ENCODE assay signal across 13 cellular contexts in genomic region chr3:123385981-123386380, GRCh38.
DNase-seq lines count a peak whose midpoint lies in the region; ATAC-seq, FAIRE-seq and TF ChIP-seq lines count a peak whose summit lies in the region.
"Had no signal": no experiment of that assay in that cellular context is flagged by ENCODE, and none has a peak within 500 bp of the region (broad histone marks: within the 10 kb centered on the region; RNA-seq: fewer than 3 reads in every experiment).

No MANE protein-coding gene starts in this region.

- H3K4me2 ChIP-seq in PC-9 (peak overlapping the region; percentile 84), MM.1S (ENCODE audit: low read depth, low read length) (no peak overlapping the region)

- H3K9me3 Mint-ChIP-seq in activated naive CD4-positive, alpha-beta T cell treated with anti-CD3 and anti-CD28 coated beads for 36 hours, result no peaks in the 10 kb centered on the region
- H3K9me3 Mint-ChIP-seq: central memory CD8-positive, alpha-beta T cell; stimulated activated naive CD8-positive, alpha-beta T cell treated with anti-CD3 and anti-CD28 coated beads, Interleukin-15, Interleukin-2, amounts not matched to agents 100 ng/mL and 50 ng/mL, for 24 hours had no signal

- H3K9me3 ChIP-seq in PC-9 (ENCODE audit: insufficient read depth, low read depth), result no peaks in the 10 kb centered on the region
- H3K9me3 ChIP-seq in pancreas, result no peaks in the 10 kb centered on the region
- no peaks in the 10 kb centered on the region for H3K9me3 ChIP-seq in MM.1S (replicated peaks; ENCODE audit: insufficient read depth, low read length)

- H3K36me3 ChIP-seq in PC-9 (ENCODE audit: low read depth) (no peaks in the 10 kb centered on the region), pancreas (no peaks in the 10 kb centered on the region), MM.1S (replicated peaks; ENCODE audit: insufficient read depth, low read length) (no peaks in the 10 kb centered on the region)

- H3K9me2 ChIP-seq in PC-9 (ENCODE audit: insufficient read depth), result no peaks in the 10 kb centered on the region
- no peaks in the 10 kb centered on the region for H3K9me2 ChIP-seq in MM.1S (replicated peaks; ENCODE audit: insufficient read depth, low read length)

- H3K27me3 Mint-ChIP-seq in activated naive CD4-positive, alpha-beta T cell treated with anti-CD3 and anti-CD28 coated beads for 36 hours (ENCODE audit: low read depth), result no peaks in the 10 kb centered on the region

- H3K4me3 ChIP-seq in PC-9 (peak overlapping the region; percentile 58), pancreas (no peak overlapping the region), MM.1S (ENCODE audit: low read length) (no peak overlapping the region)

- H4K20me1 ChIP-seq in PC-9 (ENCODE audit: insufficient read depth) (no peaks in the 10 kb centered on the region), MM.1S (ENCODE audit: insufficient read depth, low read length) (no peaks in the 10 kb centered on the region)

- H3F3A ChIP-seq in PC-9 (ENCODE audit: insufficient read depth, low read depth) (peaks cover 20% of the 10 kb centered on the region; the same call in 1 of the 2 replicates), MM.1S (ENCODE audit: insufficient read depth, low read length) (no peaks in the 10 kb centered on the region)

- whole genome bisulfite sequencing in pancreas, 2 donors, result 51 to 61% methylated on average over 8 of the region's 8 CpGs

- intact Hi-C loops in PC-9 (cut with micrococcal nuclease; ENCODE audit: unreplicated experiment) (no loop called here), pancreas (cut with DNase I) (no loop called here)
- intact Hi-C loops in activated naive CD4-positive, alpha-beta T cell treated with anti-CD3 and anti-CD28 coated beads for 36 hours (cut with micrococcal nuclease), result no loop called here

- DNase-seq in Caki2 (ENCODE audit: low read depth) (peak; percentile 35), PC-9 (peak; percentile 55 to 66), pancreas (peak in 2 of 6 donors; percentile 23 to 44), MM.1S (no peak), NCI-H774 (lab: John Stamatoyannopoulos, UW) (no peak)
- no peak for DNase-seq in activated naive CD4-positive, alpha-beta T cell treated with anti-CD3 and anti-CD28 coated beads for 36 hours
- DNase-seq: activated T-cell treated with anti-CD3 and anti-CD28 coated beads for 4 hours, glutamatergic neuron had no signal

- no peaks in the 10 kb centered on the region for H3K36me3 Mint-ChIP-seq in activated naive CD4-positive, alpha-beta T cell treated with anti-CD3 and anti-CD28 coated beads for 36 hours (ENCODE audit: low read depth)

- H3K4me1 ChIP-seq in PC-9 (replicated peaks; ENCODE audit: insufficient read depth) (peaks cover 41% of the 10 kb centered on the region), pancreas (peaks cover 0 to 13% (median 0%) of the 10 kb centered on the region in 3 donors), MM.1S (ENCODE audit: low read length) (no peaks in the 10 kb centered on the region)

- in situ Hi-C loops in Caki2 (cut with HindIII; ENCODE audit: low pct_unique_long_range_greater_than_20kb, low sequenced_read_pairs), result no loop called here

- H3K27me3 ChIP-seq in PC-9 (ENCODE audit: insufficient read depth, low read depth) (no peaks in the 10 kb centered on the region), pancreas (no peaks in the 10 kb centered on the region), MM.1S (replicated peaks; ENCODE audit: insufficient read depth, low read length) (no peaks in the 10 kb centered on the region)

- H2AFZ ChIP-seq in PC-9 (peak overlapping the region; percentile 66), MM.1S (ENCODE audit: low read length) (no peak overlapping the region)

- ATAC-seq in esophagus mucosa, result peak; percentile 7
- ATAC-seq in pancreas, result peak in 3 of 4 donors; percentile 52 to 64 (median 58)
- no peak for ATAC-seq in HG03457 (IDR thresholded peaks at IDR 0.05; ENCODE audit: unreplicated experiment)

- no peak for FAIRE-seq in pancreas (lab: Jason Lieb, UNC)

- no peak overlapping the region for H3K4me3 Mint-ChIP-seq in activated naive CD4-positive, alpha-beta T cell treated with anti-CD3 and anti-CD28 coated beads for 36 hours
- H3K4me3 Mint-ChIP-seq: central memory CD8-positive, alpha-beta T cell; stimulated activated naive CD8-positive, alpha-beta T cell treated with anti-CD3 and anti-CD28 coated beads, Interleukin-15, Interleukin-2, amounts not matched to agents 100 ng/mL and 50 ng/mL, for 24 hours had no signal

- peaks cover 29% of the 10 kb centered on the region for H3K79me2 ChIP-seq in PC-9 (ENCODE audit: low read depth)
- no peaks in the 10 kb centered on the region for H3K79me2 ChIP-seq in MM.1S (ENCODE audit: low read length)

- H3K27ac ChIP-seq in PC-9 (peak overlapping the region; percentile 89), pancreas (peak overlapping the region in 2 of 4 donors; percentile 22 to 27), MM.1S (ENCODE audit: low read length) (no peak overlapping the region)
- H3K27ac ChIP-seq: C4-2B had no signal

- BruUV-seq in PC-9 (replicated peaks; lab: Mats Ljungman, UMichigan), result no TSS peak

- H3K4me1 Mint-ChIP-seq in activated naive CD4-positive, alpha-beta T cell treated with anti-CD3 and anti-CD28 coated beads for 36 hours (ENCODE audit: low read depth), result no peaks in the 10 kb centered on the region
- H3K4me1 Mint-ChIP-seq: central memory CD8-positive, alpha-beta T cell had no signal

- POLR2A ChIA-PET in PC-9 (lab: Charles Lee; ENCODE audit: unreplicated experiment), result no interaction called here

- TF ChIP-seq CTCF in PC-9 (conservative IDR thresholded peaks at IDR 0.05), result no peak
- TF ChIP-seq CTCF in pancreas (IDR thresholded peaks at IDR 0.05), result no peak
- no peak for TF ChIP-seq CTCF in MM.1S (IDR thresholded peaks at IDR 0.05; ENCODE audit: low read length)

- CTCF ChIA-PET in PC-9 (lab: Charles Lee), result interaction anchor here (0.6 kb wide), 1 partner anchor 22 kb away, joined by 5 read pairs; no protein-coding TSS in a partner anchor
- CTCF ChIA-PET in activated naive CD4-positive, alpha-beta T cell treated with anti-CD3 and anti-CD28 coated beads for 36 hours (lab: Charles Lee), result no interaction called here

- no peak overlapping the region for H3K9ac ChIP-seq in MM.1S (ENCODE audit: low read length)

- H3K27ac Mint-ChIP-seq in activated naive CD4-positive, alpha-beta T cell treated with anti-CD3 and anti-CD28 coated beads for 36 hours, result no peak overlapping the region
- H3K27ac Mint-ChIP-seq: stimulated activated naive CD8-positive, alpha-beta T cell treated with anti-CD3 and anti-CD28 coated beads, Interleukin-15, Interleukin-2, amounts not matched to agents 100 ng/mL and 50 ng/mL, for 24 hours had no signal

Comparison
In these comparisons a context has a peak if more than half of its experiments do, and no peak if none do; other contexts are left out.
1. DNase-seq: peak in Caki2 (single experiment) and PC-9 (2 of 2); none in MM.1S (single experiment), activated naive CD4-positive, alpha-beta T cell treated with anti-CD3 and anti-CD28 coated beads for 36 hours (single experiment) and NCI-H774 (single experiment).